31 cellular contexts compared by ENCODE assay signal in the genomic region with DNA sequence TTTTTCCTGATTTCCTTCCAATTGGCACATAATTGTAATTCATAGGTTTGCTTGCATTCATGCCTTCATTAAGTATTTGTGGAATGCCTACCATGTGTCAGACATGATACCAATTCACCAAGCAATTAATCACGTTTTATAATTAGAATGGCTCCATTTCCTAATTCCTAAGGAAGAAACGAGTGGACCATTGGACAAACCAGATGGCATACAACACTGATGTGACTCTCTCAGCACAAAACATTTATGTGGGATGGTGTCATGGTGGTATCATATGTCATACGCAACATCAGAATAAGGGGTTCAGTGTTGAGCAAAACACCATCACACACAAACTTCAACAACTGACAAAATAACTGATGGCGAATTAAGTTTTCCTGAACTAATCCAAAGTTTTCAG.
"Had no signal": no experiment of that assay in that cellular context is flagged by ENCODE, and none has a peak within 500 bp of the region (broad histone marks: within the 10 kb centered on the region; RNA-seq: fewer than 3 reads in every experiment).

No MANE protein-coding gene starts in this region.

- H3K9me3 ChIP-seq: neutrophil, pancreas, prostate gland, right lobe of liver, sigmoid colon, spleen, suprapubic skin, testis, tibial artery, transverse colon, upper lobe of right lung, uterus had no signal

- H3K27ac ChIP-seq: neutrophil, pancreas, prostate gland, right lobe of liver, sigmoid colon, skin epidermis, spleen, suprapubic skin, testis, tibial artery, transverse colon, upper lobe of right lung, uterus had no signal

- H3K4me1 Mint-ChIP-seq: naive thymus-derived CD8-positive, alpha-beta T cell; nephron progenitor cell; neural crest cell; stimulated activated memory B cell treated with anti-CD40 and anti-IgM and Interleukin-4, amounts not matched to agents 10 μg/mL and 1 μg/mL and 100 μg/mL, for 72 hours; stimulated activated naive CD8-positive, alpha-beta T cell treated with anti-CD3 and anti-CD28 coated beads, Interleukin-15, amount 100 ng/mL, for 72 hours had no signal

- H3K4me2 ChIP-seq: smooth muscle cell had no signal

- DNase-seq: naive thymus-derived CD8-positive, alpha-beta T cell; nephron progenitor cell; nucleus accumbens; pancreas; right cardiac atrium; right lobe of liver; sigmoid colon; spleen; stimulated activated CD4-positive, alpha-beta T cell treated with anti-CD3 and anti-CD28 coated beads, Interleukin-12 subunit alpha, Interleukin-12 subunit beta, amount 100 ng/mL, for 4 hours; stimulated activated CD4-positive, alpha-beta T cell treated with anti-CD3 and anti-CD28 coated beads, Interleukin-1b, Interleukin-23, amount 100 ng/mL, for 48 hours; stimulated activated CD4-positive, alpha-beta T cell treated with anti-CD3 and anti-CD28 coated beads, Interleukin-4, amount 100 ng/mL, for 1 hour; stimulated activated CD4-positive, alpha-beta T cell treated with anti-CD3 and anti-CD28 coated beads, Interleukin-4, amount 100 ng/mL, for 4 hours; stimulated activated CD8-positive, alpha-beta memory T cell treated with anti-CD3 and anti-CD28 coated beads, Interleukin-4, amount 100 ng/mL, for 48 hours; stimulated activated naive CD4-positive, alpha-beta T cell; stimulated activated naive CD8-positive, alpha-beta T cell treated with anti-CD3 and anti-CD28 coated beads, Interleukin-15, amount 100 ng/mL, for 72 hours; stimulated activated naive CD8-positive, alpha-beta T cell treated with anti-CD3 and anti-CD28 coated beads, Interleukin-15, Interleukin-2, amounts not matched to agents 100 U/mL and 50 U/mL, for 24 hours; substantia nigra; testis; tibial artery; transverse colon; upper lobe of right lung; uterus had no signal

- H3K36me3 ChIP-seq: neutrophil, pancreas, prostate gland, right lobe of liver, sigmoid colon, spleen, suprapubic skin, tibial artery, transverse colon, upper lobe of right lung, uterus had no signal

- H3K9me3 Mint-ChIP-seq: natural killer cell treated with Interleukin-12 subunit alpha and Interleukin-12 subunit beta and Interleukin-15 and Interleukin-18, amount 100 ng/mL, for 72 hours; nephron progenitor cell; neural crest cell; stimulated activated memory B cell treated with anti-CD40 and anti-IgM and Interleukin-4, amounts not matched to agents 10 μg/mL and 1 μg/mL and 100 μg/mL, for 72 hours; stimulated activated naive CD8-positive, alpha-beta T cell treated with anti-CD3 and anti-CD28 coated beads, Interleukin-15, amount 100 ng/mL, for 72 hours; type B pancreatic cell had no signal

- ATAC-seq: naive thymus-derived CD8-positive, alpha-beta T cell; natural killer cell treated with Interleukin-12 subunit alpha and Interleukin-12 subunit beta and Interleukin-15 and Interleukin-18, amount 100 ng/mL, for 72 hours; pancreas; right cardiac atrium; right lobe of liver; stimulated activated memory B cell treated with anti-CD40 and anti-IgM and Interleukin-4, amounts not matched to agents 10 μg/mL and 1 μg/mL and 100 μg/mL, for 72 hours; stimulated activated naive CD8-positive, alpha-beta T cell treated with anti-CD3 and anti-CD28 coated beads, Interleukin-15, amount 100 ng/mL, for 72 hours; stimulated activated naive CD8-positive, alpha-beta T cell treated with anti-CD3 and anti-CD28 coated beads, Interleukin-15, Interleukin-2, amounts not matched to agents 100 U/mL and 50 U/mL, for 24 hours; upper lobe of right lung had no signal

- H3K4me1 ChIP-seq: pancreas, prostate gland, right lobe of liver, sigmoid colon, spleen, suprapubic skin, testis, tibial artery, transverse colon, upper lobe of right lung, uterus had no signal

- H3K27me3 Mint-ChIP-seq: naive thymus-derived CD8-positive, alpha-beta T cell; natural killer cell treated with Interleukin-12 subunit alpha and Interleukin-12 subunit beta and Interleukin-15 and Interleukin-18, amount 100 ng/mL, for 72 hours; stimulated activated memory B cell treated with anti-CD40 and anti-IgM and Interleukin-4, amounts not matched to agents 10 μg/mL and 1 μg/mL and 100 μg/mL, for 72 hours; stimulated activated naive CD8-positive, alpha-beta T cell treated with anti-CD3 and anti-CD28 coated beads, Interleukin-15, amount 100 ng/mL, for 72 hours; type B pancreatic cell had no signal

- H3K4me3 Mint-ChIP-seq: naive thymus-derived CD8-positive, alpha-beta T cell; natural killer cell treated with Interleukin-12 subunit alpha and Interleukin-12 subunit beta and Interleukin-15 and Interleukin-18, amount 100 ng/mL, for 72 hours; nephron progenitor cell; neural crest cell; stimulated activated memory B cell treated with anti-CD40 and anti-IgM and Interleukin-4, amounts not matched to agents 10 μg/mL and 1 μg/mL and 100 μg/mL, for 72 hours; stimulated activated naive CD8-positive, alpha-beta T cell treated with anti-CD3 and anti-CD28 coated beads, Interleukin-15, amount 100 ng/mL, for 72 hours; type B pancreatic cell had no signal

- H3K4me3 ChIP-seq: pancreas, prostate gland, right lobe of liver, sigmoid colon, skin epidermis, smooth muscle cell, spleen, suprapubic skin, testis, tibial artery, transverse colon, upper lobe of right lung, uterus had no signal

- H3K27ac Mint-ChIP-seq: naive thymus-derived CD8-positive, alpha-beta T cell; natural killer cell treated with Interleukin-12 subunit alpha and Interleukin-12 subunit beta and Interleukin-15 and Interleukin-18, amount 100 ng/mL, for 72 hours; nephron progenitor cell; stimulated activated memory B cell treated with anti-CD40 and anti-IgM and Interleukin-4, amounts not matched to agents 10 μg/mL and 1 μg/mL and 100 μg/mL, for 72 hours; stimulated activated naive CD8-positive, alpha-beta T cell treated with anti-CD3 and anti-CD28 coated beads, Interleukin-15, amount 100 ng/mL, for 72 hours; type B pancreatic cell had no signal

- H3K36me3 Mint-ChIP-seq: naive thymus-derived CD8-positive, alpha-beta T cell; natural killer cell treated with Interleukin-12 subunit alpha and Interleukin-12 subunit beta and Interleukin-15 and Interleukin-18, amount 100 ng/mL, for 72 hours; stimulated activated memory B cell treated with anti-CD40 and anti-IgM and Interleukin-4, amounts not matched to agents 10 μg/mL and 1 μg/mL and 100 μg/mL, for 72 hours; type B pancreatic cell had no signal

- H3K27me3 ChIP-seq: neutrophil, pancreas, right lobe of liver, sigmoid colon, spleen, suprapubic skin, testis, tibial artery, transverse colon, upper lobe of right lung, uterus had no signal
